In the genomic region with DNA sequence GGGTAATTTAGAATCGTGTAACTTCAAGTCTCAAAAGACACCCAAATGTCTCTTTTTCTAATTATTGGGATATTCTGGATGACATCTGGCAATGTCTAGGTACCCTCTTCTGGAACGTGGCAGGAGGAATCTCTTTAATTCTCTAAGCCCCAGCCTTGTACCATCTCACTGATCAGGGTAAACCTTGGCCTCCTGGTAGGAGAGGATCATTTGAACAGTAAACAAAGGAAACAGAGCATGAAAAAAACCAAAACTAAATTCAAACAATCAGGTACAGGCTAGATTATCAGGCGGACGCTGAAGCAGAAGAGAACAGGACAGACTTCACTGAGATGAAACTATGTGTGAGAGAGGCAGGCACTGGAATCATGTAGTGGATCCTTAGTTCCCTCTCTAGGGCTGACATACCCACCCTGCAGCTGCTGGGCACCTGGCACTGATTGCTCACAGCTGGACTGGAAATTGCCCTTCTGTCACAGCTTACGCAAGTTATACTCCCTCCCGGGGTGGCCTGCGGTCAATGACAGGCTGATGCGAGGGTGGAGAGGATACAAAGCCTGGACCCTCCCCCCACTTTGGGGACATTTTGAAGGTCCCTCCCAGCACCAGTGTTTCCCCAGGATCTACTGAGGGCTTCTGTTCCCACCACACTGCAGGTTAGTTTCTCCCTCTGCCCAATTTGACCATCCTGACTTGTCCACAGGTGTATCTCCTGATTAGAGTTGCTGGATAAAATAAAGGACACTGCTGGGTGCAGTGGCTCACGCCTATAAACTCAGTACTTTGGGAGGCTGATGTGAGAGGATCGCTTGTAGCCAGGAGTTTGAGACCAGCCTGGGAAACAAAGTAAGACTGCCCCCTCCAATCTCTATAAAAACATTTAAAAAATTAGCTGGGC, we compare ENCODE assay signal across 23 cellular contexts. TPM values are rescaled to one million over a fixed set of nuclear protein-coding genes. Genes with fewer than 3 reads are reported as not detected.
A peak's percentile ranks its signal among the peaks of the same experiment; 100 is the strongest.
DNase-seq lines count a peak whose midpoint lies in the region; ATAC-seq, FAIRE-seq and TF ChIP-seq lines count a peak whose summit lies in the region.
"Had no signal": no experiment of that assay in that cellular context is flagged by ENCODE, and none has a peak within 500 bp of the region (broad histone marks: within the 10 kb centered on the region; RNA-seq: fewer than 3 reads in every experiment).

No MANE protein-coding gene starts in this region.

- no peak overlapping the region for H3K14ac ChIP-seq in H1 (ENCODE audit: insufficient read length)

- H3K23ac ChIP-seq in H1 (ENCODE audit: insufficient read length), result no peak overlapping the region

- peaks cover 21% of the 10 kb centered on the region for H3F3A ChIP-seq in neural progenitor cell (ENCODE audit: low read depth)

- H3K4me1 Mint-ChIP-seq in neural progenitor cell (peaks cover 22% of the 10 kb centered on the region), T-helper 17 cell (no peaks in the 10 kb centered on the region)
- H3K4me1 Mint-ChIP-seq: IgD-negative memory B cell, immature natural killer cell had no signal

- TF ChIP-seq CTCF in H1 (IDR thresholded peaks at IDR 0.05; ENCODE audit: control extremely low read depth in 1 of 3, insufficient read depth in 1 of 3, low read depth in 1 of 3, low read length in 3 of 3), result no peak
- no peak for TF ChIP-seq CTCF in neural progenitor cell (IDR thresholded peaks at IDR 0.05)

- H3K9ac ChIP-seq in H1 (replicated peaks in 1 of 4; ENCODE audit: extremely low read depth in 1 of 4, low read depth in 3 of 4, low read length in 3 of 4), result peak overlapping the region in 1 of 4 experiments; percentile 10; a peak in 1 of 7 replicates
- no peak overlapping the region for H3K9ac ChIP-seq in neural progenitor cell
- H3K9ac ChIP-seq: BLaER1 had no signal

- no peak for TF ChIP-seq POLR2A in H1 (IDR thresholded peaks at IDR 0.05; ENCODE audit: control extremely low read depth in 1 of 2, low read depth in 2 of 2, low read length in 2 of 2)

- H3K79me1 ChIP-seq in H1 (ENCODE audit: low read depth, low read length), result no peaks in the 10 kb centered on the region

- H3K18ac ChIP-seq in H1 (ENCODE audit: extremely low read depth, low read length), result no peak overlapping the region

- no peak overlapping the region for H2AK5ac ChIP-seq in H1 (ENCODE audit: low read depth, low read length)

- H3K79me2 ChIP-seq in H1 (ENCODE audit: control insufficient read depth in 1 of 2, insufficient read depth in 2 of 2, low read length in 2 of 2), result no peaks in the 10 kb centered on the region
- no peaks in the 10 kb centered on the region for H3K79me2 ChIP-seq in neural progenitor cell (ENCODE audit: low read depth)

- no peak overlapping the region for H4K5ac ChIP-seq in H1 (ENCODE audit: insufficient read length, low read depth, low read length)

- peak overlapping the region; percentile 55 for H4K91ac ChIP-seq in H1 (replicated peaks; ENCODE audit: insufficient read length, low read length)

- H3K23me2 ChIP-seq in H1 (ENCODE audit: low read depth, low read length), result no peaks in the 10 kb centered on the region; the same call in 1 of the 2 replicates

- 85% methylated on average over 10 of the region's 10 CpGs; no CpG with 5 or more reads in 1 of the 2 experiments for WGBS in H1 (ENCODE audit: extremely low coverage in 1 of 2, insufficient coverage in 1 of 2, insufficient read length in 1 of 2, insufficient replicate concordance in 2 of 2, low coverage in 1 of 2, low lambda C conversion rate in 2 of 2, missing lambda C conversion rate in 1 of 2), 2 experiments

- H3K27me3 Mint-ChIP-seq in neural progenitor cell (ENCODE audit: insufficient read depth, low read depth) (peaks cover 3% of the 10 kb centered on the region), T-helper 17 cell (peaks cover 12% of the 10 kb centered on the region)
- H3K27me3 Mint-ChIP-seq: IgD-negative memory B cell; stimulated activated naive CD8-positive, alpha-beta T cell treated with anti-CD3 and anti-CD28 coated beads, Interleukin-15, Interleukin-2, amounts not matched to agents 100 ng/mL and 50 ng/mL, for 24 hours had no signal

- no peak overlapping the region for H3K4ac ChIP-seq in H1 (replicated peaks; ENCODE audit: insufficient read length, low read depth, low read length)

- H3K36me3 ChIP-seq in H1 (ENCODE audit: control insufficient read depth in 2 of 4, insufficient read depth in 4 of 4, low read length in 3 of 4), result no peaks in the 10 kb centered on the region
- H3K36me3 ChIP-seq in neural progenitor cell, result no peaks in the 10 kb centered on the region
- H3K36me3 ChIP-seq: BLaER1, heart right ventricle, pancreas, tibial nerve had no signal

- CTCF ChIA-PET in H1 (lab: Charles Lee; ENCODE audit: partially characterized antibody), result interaction anchor here (1.9 kb wide), 1 partner anchor 9 kb away, joined by 6 read pairs; no protein-coding TSS in a partner anchor

- no peak overlapping the region for H2BK12ac ChIP-seq in H1 (ENCODE audit: low read depth, low read length)

- H3K4me3 ChIP-seq in H1 (ENCODE audit: extremely low read depth in 1 of 4, insufficient read depth in 2 of 4, low read depth in 3 of 4, low read length in 4 of 4), result no peak overlapping the region
- no peak overlapping the region for H3K4me3 ChIP-seq in neural progenitor cell
- H3K4me3 ChIP-seq: BLaER1, heart right ventricle, lung, pancreas, tibial nerve had no signal

- H3K27ac Mint-ChIP-seq in neural progenitor cell, result peak overlapping the region; percentile 51
- H3K27ac Mint-ChIP-seq in T-helper 17 cell, result no peak overlapping the region
- H3K27ac Mint-ChIP-seq: activated naive CD4-positive, alpha-beta T cell treated with anti-CD3 and anti-CD28 coated beads, Interleukin-2, amount 50 U/mL, for 72 hours; IgD-negative memory B cell; immature natural killer cell; stimulated activated naive CD8-positive, alpha-beta T cell treated with anti-CD3 and anti-CD28 coated beads, Interleukin-15, Interleukin-2, amounts not matched to agents 100 ng/mL and 50 ng/mL, for 24 hours had no signal

- H3K56ac ChIP-seq in H1 (replicated peaks; ENCODE audit: insufficient read length, low read depth, low read length), result no peak overlapping the region

- H3K36me3 Mint-ChIP-seq in neural progenitor cell, result no peaks in the 10 kb centered on the region
- no peaks in the 10 kb centered on the region for H3K36me3 Mint-ChIP-seq in T-helper 17 cell (ENCODE audit: low read depth)
- H3K36me3 Mint-ChIP-seq: activated naive CD4-positive, alpha-beta T cell treated with anti-CD3 and anti-CD28 coated beads, Interleukin-2, amount 50 U/mL, for 72 hours had no signal

- no peak overlapping the region; the same call in none of the 2 replicates for H4K8ac ChIP-seq in H1 (ENCODE audit: extremely low read depth, insufficient read depth, low read length)

- no peak overlapping the region for H3K4me2 ChIP-seq in H1 (ENCODE audit: insufficient read depth in 1 of 2, low read depth in 2 of 2, low read length in 2 of 2)
- H3K4me2 ChIP-seq in neural progenitor cell, result no peak overlapping the region

- POLR2A ChIA-PET in H1 (lab: Charles Lee; ENCODE audit: partially characterized antibody), result interaction anchor here (0.8 kb wide), 1 partner anchor 44 kb away, joined by 3 read pairs; no protein-coding TSS in a partner anchor

- TF ChIP-seq EP300 in H1 (IDR thresholded peaks at IDR 0.05; ENCODE audit: borderline replicate concordance in 1 of 2, low read depth in 2 of 2, low read length in 2 of 2), result no peak

- H3K9me3 Mint-ChIP-seq in neural progenitor cell, result no peaks in the 10 kb centered on the region
- H3K9me3 Mint-ChIP-seq: activated naive CD4-positive, alpha-beta T cell treated with anti-CD3 and anti-CD28 coated beads, Interleukin-2, amount 50 U/mL, for 72 hours; IgD-negative memory B cell; immature natural killer cell; stimulated activated naive CD8-positive, alpha-beta T cell treated with anti-CD3 and anti-CD28 coated beads, Interleukin-15, Interleukin-2, amounts not matched to agents 100 ng/mL and 50 ng/mL, for 24 hours had no signal

- ATAC-seq in HG03565 (IDR thresholded peaks at IDR 0.05; ENCODE audit: unreplicated experiment), result no peak
- ATAC-seq in T-helper 17 cell, result no peak
- ATAC-seq in GM21526 (IDR thresholded peaks at IDR 0.05; ENCODE audit: low FRiP score, unreplicated experiment), result no peak
- ATAC-seq: activated naive CD4-positive, alpha-beta T cell treated with anti-CD3 and anti-CD28 coated beads, Interleukin-2, amount 50 U/mL, for 72 hours; heart right ventricle had no signal

- H3K4me1 ChIP-seq in H1 (replicated peaks in 1 of 4; ENCODE audit: control insufficient read depth in 3 of 4, insufficient read depth in 4 of 4, low read length in 3 of 4) (peaks cover 2 to 10% (median 6%) of the 10 kb centered on the region in 4 experiments; a peak in 5 of 7 replicates), neural progenitor cell (peaks cover 28% of the 10 kb centered on the region)
- H3K4me1 ChIP-seq: heart right ventricle, pancreas, tibial nerve had no signal

- DNase-seq in DMS 273 (lab: John Stamatoyannopoulos, UW; ENCODE audit: unreplicated experiment) (peak; percentile 50), DMS 273 treated with DMSO at 0.1 percent for 48 hours (lab: John Stamatoyannopoulos, UW) (no peak), MV-4-11 (lab: John Stamatoyannopoulos, UW) (peak; percentile 79), H1 (ENCODE audit: low read depth in 1 of 2, low spot score in 2 of 2) (no peak), neural progenitor cell (ENCODE audit: low spot score) (no peak), T-helper 17 cell (no peak)
- DNase-seq: 8988T; activated CD4-positive, alpha-beta T cell treated with anti-CD3 and anti-CD28 coated beads for 1 hour; heart right ventricle; immature natural killer cell; NCI-H82; pancreas; stimulated activated CD4-positive, alpha-beta T cell treated with anti-CD3 and anti-CD28 coated beads, Interleukin-2, amount 100 ng/mL, for 24 hours had no signal

- H3K4me3 Mint-ChIP-seq in neural progenitor cell (no peak overlapping the region), T-helper 17 cell (no peak overlapping the region)
- H3K4me3 Mint-ChIP-seq: IgD-negative memory B cell; immature natural killer cell; stimulated activated naive CD8-positive, alpha-beta T cell treated with anti-CD3 and anti-CD28 coated beads, Interleukin-15, Interleukin-2, amounts not matched to agents 100 ng/mL and 50 ng/mL, for 24 hours had no signal

- H2BK20ac ChIP-seq in H1 (ENCODE audit: low read length), result 0 out of 2 replicates have a peak overlapping the region, but pooled peaks have one; percentile 34

- H4K20me1 ChIP-seq in H1 (replicated peaks in 1 of 2; ENCODE audit: control insufficient read depth in 1 of 2, insufficient read depth in 2 of 2, low read length in 2 of 2) (no peaks in the 10 kb centered on the region), neural progenitor cell (ENCODE audit: low read depth) (no peaks in the 10 kb centered on the region)
- H4K20me1 ChIP-seq: BLaER1 had no signal

- H3K27me3 ChIP-seq in H1 (replicated peaks in 1 of 4; ENCODE audit: control insufficient read depth in 3 of 4, extremely low read depth in 1 of 4, insufficient read depth in 3 of 4, low read length in 3 of 4) (no peaks in the 10 kb centered on the region), neural progenitor cell (no peaks in the 10 kb centered on the region)
- H3K27me3 ChIP-seq: BLaER1, heart right ventricle, pancreas, tibial nerve had no signal

- peak overlapping the region; percentile 25; the same call in 1 of the 2 replicates for H2BK5ac ChIP-seq in H1 (ENCODE audit: low read depth, low read length)

- FAIRE-seq in H1 (lab: Jason Lieb, UNC), result no peak
- FAIRE-seq: astrocyte, GM12891, pancreas had no signal

- no peak for TF ChIP-seq RAD21 in H1 (IDR thresholded peaks at IDR 0.05 in 1 of 2, conservative IDR thresholded peaks at IDR 0.05 in 1 of 2; ENCODE audit: low read depth in 2 of 2, low read length in 2 of 2)

- no peak overlapping the region for H2BK120ac ChIP-seq in H1 (replicated peaks; ENCODE audit: low read depth, low read length)

- H3K9me3 ChIP-seq in H1 (ENCODE audit: insufficient read depth in 2 of 2, low read depth in 1 of 2, low read length in 1 of 2), result no peaks in the 10 kb centered on the region
- no peaks in the 10 kb centered on the region for H3K9me3 ChIP-seq in neural progenitor cell (ENCODE audit: low read depth)
- H3K9me3 ChIP-seq in T-helper 17 cell (ENCODE audit: control insufficient read depth, low read length, poor library complexity, severe bottlenecking), result no peaks in the 10 kb centered on the region
- H3K9me3 ChIP-seq: BLaER1, heart right ventricle, pancreas, tibial nerve had no signal

- H3K27ac ChIP-seq in H1 (ENCODE audit: low read depth, low read length) (no peak overlapping the region), neural progenitor cell (no peak overlapping the region)
- H3K27ac ChIP-seq: BLaER1, heart right ventricle, pancreas, tibial nerve had no signal

- H2AFZ ChIP-seq in H1 (ENCODE audit: low read length) (0 out of 2 replicates have a peak overlapping the region, but pooled peaks have one; percentile 25), neural progenitor cell (replicated peaks) (no peak overlapping the region)

- 0 out of 2 replicates have a peak overlapping the region, but pooled peaks have one; percentile 75 for H2BK15ac ChIP-seq in H1 (ENCODE audit: low read length)

RNA-seq across cellular contexts. Expression of a gene that starts 20.6 kb away (rescaled TPM):
- total RNA-seq in H1 (2021; fragmentation: NEBNext Ultra II Directional; extraction: Animal tissue kit (Norgen Biotek cat#: 25700)), result 20.5 and 21.0 TPM in 2 replicates
- 5.9 and 7.5 TPM in 2 replicates for polyA plus RNA-seq in H1 (2011; rRNA removed)
- polyA plus RNA-seq in H1 (2011; cell fraction: cytosol; rRNA removed), result 7.7 TPM
- 6.5 TPM for polyA plus RNA-seq in H1 (2011; cell fraction: nucleus; rRNA removed)
- polyA plus RNA-seq in H1 (2012, experiment 1 of 2), result 8.0 to 12.5 TPM (median 9.3 TPM) in 4 replicates
- 1.4 TPM for polyA plus RNA-seq in H1 (2012, experiment 2 of 2)
- polyA plus RNA-seq in H1 (2013, experiment 1 of 2), result 10.2 TPM
- polyA plus RNA-seq in H1 (2013, experiment 2 of 2), result 9.3 TPM
- polyA minus RNA-seq in H1 (2011; rRNA and poly(A)+ RNA removed), result 17.3 and 22.3 TPM in 2 replicates
- polyA minus RNA-seq in H1 (2011; cell fraction: cytosol; rRNA and poly(A)+ RNA removed), result 12.2 TPM
- 14.7 TPM for polyA minus RNA-seq in H1 (2011; cell fraction: nucleus; rRNA and poly(A)+ RNA removed)
- 13.9 and 17.3 TPM in 2 replicates for total RNA-seq in neural progenitor cell (ENCODE audit: low replicate concordance)
- total RNA-seq in T-helper 17 cell, result 10 to 100 TPM; 14.3 to 15.3 TPM

RNA-seq across cellular contexts. Expression of a gene that starts 48.0 kb away (rescaled TPM):
- total RNA-seq in H1 (2021; fragmentation: NEBNext Ultra II Directional; extraction: Animal tissue kit (Norgen Biotek cat#: 25700)), result 51.3 and 55.4 TPM in 2 replicates
- 42.5 and 61.9 TPM in 2 replicates for polyA plus RNA-seq in H1 (2011; rRNA removed)
- 64.0 TPM for polyA plus RNA-seq in H1 (2011; cell fraction: cytosol; rRNA removed)
- 305 TPM for polyA plus RNA-seq in H1 (2011; cell fraction: nucleus; rRNA removed)
- polyA plus RNA-seq in H1 (2012, experiment 1 of 2), result 47.2 to 66.8 TPM (median 61.2 TPM) in 4 replicates
- polyA plus RNA-seq in H1 (2012, experiment 2 of 2), result 36.4 TPM
- 34.3 TPM for polyA plus RNA-seq in H1 (2013, experiment 1 of 2)
- polyA plus RNA-seq in H1 (2013, experiment 2 of 2), result 30.6 TPM
- 38.4 and 38.6 TPM in 2 replicates for polyA minus RNA-seq in H1 (2011; rRNA and poly(A)+ RNA removed)
- 27.2 TPM for polyA minus RNA-seq in H1 (2011; cell fraction: cytosol; rRNA and poly(A)+ RNA removed)
- 63.9 TPM for polyA minus RNA-seq in H1 (2011; cell fraction: nucleus; rRNA and poly(A)+ RNA removed)
- 50.6 and 123 TPM in 2 replicates for total RNA-seq in neural progenitor cell (ENCODE audit: low replicate concordance)
- 100 to 1,000 TPM; 136 TPM for total RNA-seq in T-helper 17 cell

Comparison
In these comparisons a context has a peak if more than half of its experiments do, and no peak if none do; other contexts are left out.
1. DNase-seq: peak in DMS 273 (single experiment) and MV-4-11 (single experiment); none in DMS 273 treated with DMSO at 0.1 percent for 48 hours (single experiment), H1 (0 of 2), neural progenitor cell (single experiment) and T-helper 17 cell (0 of 3).